ENCODE assay signal across 8 cellular contexts in the genomic region with DNA sequence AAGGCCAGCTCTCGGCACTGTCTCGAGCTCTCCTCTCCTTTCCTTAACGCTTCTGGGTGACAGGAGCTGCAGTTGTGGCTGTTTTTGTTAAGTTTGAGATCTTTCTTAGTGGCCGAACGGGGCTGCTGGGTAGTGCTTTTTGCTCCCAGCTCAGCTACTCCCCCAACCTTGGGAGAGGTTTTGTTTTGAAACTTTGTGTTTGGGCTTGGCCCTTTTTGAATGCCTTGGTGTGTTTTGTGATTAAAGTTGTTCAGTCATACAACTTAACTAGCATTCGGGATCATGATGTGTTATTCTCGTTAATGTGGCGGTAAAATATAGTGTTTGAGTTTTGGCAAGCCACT. TPM values are rescaled to one million over a fixed set of nuclear protein-coding genes. Genes with fewer than 3 reads are reported as not detected.
DNase-seq lines count a peak whose midpoint lies in the region; ATAC-seq and TF ChIP-seq lines count a peak whose summit lies in the region.

No MANE protein-coding gene starts in this region.

- peaks cover 6% of the 10 kb centered on the region for H4K20me1 ChIP-seq in MM.1S (ENCODE audit: insufficient read depth, low read length)

- H3K27me3 Mint-ChIP-seq in CD4-positive, CD25-positive, alpha-beta regulatory T cell = no peaks in the 10 kb centered on the region

- 10 to 17% methylated on average over 3 to 4 of the region's 8 CpGs for WGBS in mesodermal cell (ENCODE audit: insufficient coverage in 2 of 2), 2 experiments

- H3K36me3 Mint-ChIP-seq in CD4-positive, CD25-positive, alpha-beta regulatory T cell = peaks cover 8% of the 10 kb centered on the region

- H3K4me3 ChIP-seq in CD4-positive, CD25-positive, alpha-beta regulatory T cell (ENCODE audit: low read depth, low read length) = peak overlapping the region; percentile 91
- H3K4me3 ChIP-seq in MM.1S (ENCODE audit: low read length) = peak overlapping the region; percentile 97
- H3K4me3 ChIP-seq in mesodermal cell (ENCODE audit: extremely low read depth, insufficient read depth, low read length, poor library complexity, severe bottlenecking) = peak overlapping the region; percentile 92

- H3K9me2 ChIP-seq in MM.1S (replicated peaks; ENCODE audit: insufficient read depth, low read length) = no peaks in the 10 kb centered on the region

- H3K4me1 ChIP-seq in CD4-positive, CD25-positive, alpha-beta regulatory T cell (ENCODE audit: control insufficient read depth, insufficient read depth, low read length, poor library complexity, severe bottlenecking) = peaks cover 30% of the 10 kb centered on the region
- H3K4me1 ChIP-seq in MM.1S (ENCODE audit: low read length) (peaks cover 17% of the 10 kb centered on the region; the same call in 1 of the 2 replicates), mesodermal cell (ENCODE audit: control insufficient read depth, insufficient read depth, low read length, poor library complexity, severe bottlenecking) (peaks cover 3% of the 10 kb centered on the region)

- peak overlapping the region; percentile 93 for H3K9ac ChIP-seq in MM.1S (ENCODE audit: low read length)

- no peaks in the 10 kb centered on the region for H3K36me3 ChIP-seq in CD4-positive, CD25-positive, alpha-beta regulatory T cell (ENCODE audit: control insufficient read depth, insufficient read depth, low read length)
- H3K36me3 ChIP-seq in MM.1S (replicated peaks; ENCODE audit: insufficient read depth, low read length) (no peaks in the 10 kb centered on the region), mesodermal cell (ENCODE audit: control insufficient read depth, insufficient read depth, low read length) (peaks cover 42% of the 10 kb centered on the region)

- H2AFZ ChIP-seq in MM.1S (ENCODE audit: low read length) = peak overlapping the region; percentile 76

- peak overlapping the region; percentile 87 for H3K27ac ChIP-seq in CD4-positive, CD25-positive, alpha-beta regulatory T cell (ENCODE audit: insufficient read depth, low read length, poor library complexity, severe bottlenecking)
- H3K27ac ChIP-seq in MM.1S (ENCODE audit: low read length) = peak overlapping the region; percentile 68; the same call in 1 of the 2 replicates
- H3K27ac ChIP-seq in caudate nucleus (ENCODE audit: low read depth, low read length) = peak overlapping the region; percentile 91
- peak overlapping the region; percentile 88 for H3K27ac ChIP-seq in mesodermal cell (ENCODE audit: low read depth, low read length, severe bottlenecking)

- peaks cover 0 to 5% (median 0%) of the 10 kb centered on the region in 7 donors for H3K9me3 Mint-ChIP-seq in CD4-positive, CD25-positive, alpha-beta regulatory T cell

- H3K4me2 ChIP-seq in MM.1S (ENCODE audit: low read depth, low read length) = peak overlapping the region; percentile 85

- DNase-seq in CD4-positive, CD25-positive, alpha-beta regulatory T cell = peak in 1 of 3 donors; percentile 59
- DNase-seq in MM.1S = peak; percentile 48
- DNase-seq in caudate nucleus (lab: John Stamatoyannopoulos, UW) = peak in 4 of 61 donors; percentile 39 to 60 (median 51)
- no peak for DNase-seq in NCI-H2081 (lab: John Stamatoyannopoulos, UW)

- H3K9me3 ChIP-seq in CD4-positive, CD25-positive, alpha-beta regulatory T cell (ENCODE audit: control insufficient read depth in 2 of 2, low read length in 2 of 2) = no peaks in the 10 kb centered on the region
- H3K9me3 ChIP-seq in MM.1S (replicated peaks; ENCODE audit: insufficient read depth, low read length) (no peaks in the 10 kb centered on the region), mesodermal cell (ENCODE audit: control insufficient read depth, low read length) (peaks cover 15% of the 10 kb centered on the region)

- peak in 1 of 2 donors; percentile 7 for ATAC-seq in CD4-positive, CD25-positive, alpha-beta regulatory T cell (ENCODE audit: low read depth in 2 of 2)
- ATAC-seq in HG02938 (IDR thresholded peaks at IDR 0.05; ENCODE audit: unreplicated experiment) (no peak), GM21381 (IDR thresholded peaks at IDR 0.05; ENCODE audit: unreplicated experiment) (no peak), GM21423 (IDR thresholded peaks at IDR 0.05; ENCODE audit: unreplicated experiment) (no peak)

- H3K4me1 Mint-ChIP-seq in CD4-positive, CD25-positive, alpha-beta regulatory T cell = peaks cover 22 to 53% (median 32%) of the 10 kb centered on the region in 4 donors

- no peak for TF ChIP-seq CTCF in MM.1S (IDR thresholded peaks at IDR 0.05; ENCODE audit: low read length)

- peak overlapping the region; percentile 92 to 97 (median 93) for H3K27ac Mint-ChIP-seq in CD4-positive, CD25-positive, alpha-beta regulatory T cell

- peaks cover 57% of the 10 kb centered on the region for H3K79me2 ChIP-seq in MM.1S (ENCODE audit: low read length)

- peak overlapping the region; percentile 91 to 98 (median 95) for H3K4me3 Mint-ChIP-seq in CD4-positive, CD25-positive, alpha-beta regulatory T cell

- H3K27me3 ChIP-seq in CD4-positive, CD25-positive, alpha-beta regulatory T cell (ENCODE audit: control insufficient read depth, insufficient read depth, low read length) = no peaks in the 10 kb centered on the region
- H3K27me3 ChIP-seq in MM.1S (replicated peaks; ENCODE audit: insufficient read depth, low read length) = no peaks in the 10 kb centered on the region

- H3F3A ChIP-seq in MM.1S (ENCODE audit: insufficient read depth, low read length) = peaks cover 10% of the 10 kb centered on the region

RNA-seq across cellular contexts. Expression of a gene that starts 1.0 kb away (rescaled TPM):
- total RNA-seq in CD4-positive, CD25-positive, alpha-beta regulatory T cell = 77.1 TPM
- polyA plus RNA-seq in CD4-positive, CD25-positive, alpha-beta regulatory T cell = 10 to 100 TPM; 12.8 to 15.4 (median 13.5) TPM
- polyA plus RNA-seq in mesodermal cell (2013, experiment 1 of 2) = 70.9 TPM
- polyA plus RNA-seq in mesodermal cell (2013, experiment 2 of 2) = 70.2 TPM

RNA-seq across cellular contexts. Expression of a gene that starts 15.5 kb away (rescaled TPM):
- total RNA-seq in CD4-positive, CD25-positive, alpha-beta regulatory T cell = 57.0 TPM
- 10 to 100 TPM; 20.4 to 28.9 (median 24.6) TPM for polyA plus RNA-seq in CD4-positive, CD25-positive, alpha-beta regulatory T cell
- polyA plus RNA-seq in mesodermal cell (2013, experiment 1 of 2) = 38.9 TPM
- polyA plus RNA-seq in mesodermal cell (2013, experiment 2 of 2) = 33.8 TPM

RNA-seq across cellular contexts. Expression of a gene that starts 21.9 kb away (rescaled TPM):
- 0.37 TPM for total RNA-seq in CD4-positive, CD25-positive, alpha-beta regulatory T cell
- under 1 TPM in 3 of 4 donors, not detected in 1; 0.22 to 0.64 (median 0.27) TPM for polyA plus RNA-seq in CD4-positive, CD25-positive, alpha-beta regulatory T cell
- 27.9 TPM for polyA plus RNA-seq in mesodermal cell (2013, experiment 1 of 2)
- 29.4 TPM for polyA plus RNA-seq in mesodermal cell (2013, experiment 2 of 2)
